ENCODE assay signal across 1 cellular context in genomic region chr15:75371901-75372688, GRCh38.
TF ChIP-seq lines count a peak whose summit lies in the region.

No MANE protein-coding gene starts in this region.

TF ChIP-seq in WTC11, 78 proteins besides CTCF, POLR2A, EP300 and RAD21:
- TF ChIP-seq AFF4 (CRISPR knock-in tag; IDR thresholded peaks at IDR 0.05; ENCODE audit: borderline replicate concordance) (no peak), CBFB (CRISPR knock-in tag; IDR thresholded peaks at IDR 0.05; ENCODE audit: low read depth) (no peak), NFATC4 (CRISPR knock-in tag; IDR thresholded peaks at IDR 0.05) (no peak), MXD4 (CRISPR knock-in tag; IDR thresholded peaks at IDR 0.05; ENCODE audit: borderline replicate concordance) (no peak), ZNF263 (CRISPR knock-in tag; IDR thresholded peaks at IDR 0.05; ENCODE audit: low read depth) (no peak), TCF7 (CRISPR knock-in tag; IDR thresholded peaks at IDR 0.05; ENCODE audit: low read depth) (no peak), RORB (CRISPR knock-in tag; IDR thresholded peaks at IDR 0.05) (no peak), ERG (CRISPR knock-in tag; IDR thresholded peaks at IDR 0.05) (no peak), HMGA2 (CRISPR knock-in tag; IDR thresholded peaks at IDR 0.05) (no peak), ATF1 (CRISPR knock-in tag; IDR thresholded peaks at IDR 0.05) (no peak), GTF2I (CRISPR knock-in tag; conservative IDR thresholded peaks at IDR 0.05) (no peak), FOXP4 (CRISPR knock-in tag; IDR thresholded peaks at IDR 0.05) (no peak), IRF1 (CRISPR knock-in tag; IDR thresholded peaks at IDR 0.05) (no peak), E2F4 (CRISPR knock-in tag; IDR thresholded peaks at IDR 0.05; ENCODE audit: borderline replicate concordance, low read depth) (no peak), ZNF219 (CRISPR knock-in tag; IDR thresholded peaks at IDR 0.05; ENCODE audit: borderline replicate concordance) (no peak), ZNF281 (CRISPR knock-in tag; IDR thresholded peaks at IDR 0.05) (no peak)
